Comparison of ENCODE assay signal across 1 cellular context in genomic region chr17:50872710-50873424, GRCh38.
TF ChIP-seq lines count a peak whose summit lies in the region.

No MANE protein-coding gene starts in this region.

TF ChIP-seq in HepG2, 621 proteins besides CTCF, POLR2A, EP300 and RAD21 (continued from another document):
- TF ChIP-seq, protein P1, sequence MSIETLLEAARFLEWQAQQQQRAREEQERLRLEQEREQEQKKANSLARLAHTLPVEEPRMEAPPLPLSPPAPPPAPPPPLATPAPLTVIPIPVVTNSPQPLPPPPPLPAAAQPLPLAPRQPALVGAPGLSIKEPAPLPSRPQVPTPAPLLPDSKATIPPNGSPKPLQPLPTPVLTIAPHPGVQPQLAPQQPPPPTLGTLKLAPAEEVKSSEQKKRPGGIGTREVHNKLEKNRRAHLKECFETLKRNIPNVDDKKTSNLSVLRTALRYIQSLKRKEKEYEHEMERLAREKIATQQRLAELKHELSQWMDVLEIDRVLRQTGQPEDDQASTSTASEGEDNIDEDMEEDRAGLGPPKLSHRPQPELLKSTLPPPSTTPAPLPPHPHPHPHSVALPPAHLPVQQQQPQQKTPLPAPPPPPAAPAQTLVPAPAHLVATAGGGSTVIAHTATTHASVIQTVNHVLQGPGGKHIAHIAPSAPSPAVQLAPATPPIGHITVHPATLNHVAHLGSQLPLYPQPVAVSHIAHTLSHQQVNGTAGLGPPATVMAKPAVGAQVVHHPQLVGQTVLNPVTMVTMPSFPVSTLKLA (IDR thresholded peaks at IDR 0.05) = 0 out of 2 replicates have a peak, but pooled peaks have one; percentile 36
- peak; percentile 75 for TF ChIP-seq ZNF121 (CRISPR knock-in tag; IDR thresholded peaks at IDR 0.05)
